Comparison of ENCODE assay signal across 2 cellular contexts in genomic region chr17:1643293-1643998, GRCh38.
TF ChIP-seq lines count a peak whose summit lies in the region.

No MANE protein-coding gene starts in this region.

TF ChIP-seq in Ishikawa, 13 proteins besides CTCF, POLR2A, EP300 and RAD21:
- TF ChIP-seq ZBTB7A (IDR thresholded peaks at IDR 0.05; ENCODE audit: low read depth), result 0 out of 2 replicates have a peak, but pooled peaks have one; percentile 70
- 0 out of 2 replicates have a peak, but pooled peaks have one; percentile 20 for TF ChIP-seq USF1 (IDR thresholded peaks at IDR 0.05)
- no peak for TF ChIP-seq FOXM1 (IDR thresholded peaks at IDR 0.05; ENCODE audit: borderline replicate concordance, low read depth)
- TF ChIP-seq MAX (IDR thresholded peaks at IDR 0.05), result peak; percentile 40; the same call in 1 of the 2 replicates
- TF ChIP-seq TAF1 (IDR thresholded peaks at IDR 0.05; ENCODE audit: low read depth), result no peak
TF ChIP-seq in Ishikawa: peak in this region for 3.

TF ChIP-seq in endothelial cell of umbilical vein, 7 proteins besides CTCF, POLR2A, EP300 and RAD21:
- TF ChIP-seq MAX (IDR thresholded peaks at IDR 0.05; ENCODE audit: insufficient read depth, insufficient read length), result no peak
- no peak for TF ChIP-seq MYC (IDR thresholded peaks at IDR 0.05; ENCODE audit: low read depth, low read length)
- no peak for TF ChIP-seq EZH2 (IDR thresholded peaks at IDR 0.05; ENCODE audit: borderline replicate concordance, low read depth, low read length, severe bottlenecking)
- no peak for TF ChIP-seq FOS (IDR thresholded peaks at IDR 0.05; ENCODE audit: borderline replicate concordance, insufficient read depth, low read length)
- no peak for TF ChIP-seq POLR2AphosphoS5 (IDR thresholded peaks at IDR 0.05; ENCODE audit: insufficient read depth, low read depth, low read length)
